In genomic region chr15:52005748-52006701, GRCh38 we compare ENCODE assay signal across 8 cellular contexts. TPM values are rescaled to one million over a fixed set of nuclear protein-coding genes. Genes with fewer than 3 reads are reported as not detected.
DNase-seq lines count a peak whose midpoint lies in the region; ATAC-seq and TF ChIP-seq lines count a peak whose summit lies in the region.

No MANE protein-coding gene starts in this region.

- intact Hi-C loops in testis (cut with DNase I; ENCODE audit: low total_unique reads): no loop called here

- H3K27me3 Mint-ChIP-seq in CD4-positive, CD25-positive, alpha-beta regulatory T cell: no peaks in the 10 kb centered on the region

- no peaks in the 10 kb centered on the region for H3K9me3 ChIP-seq in CD4-positive, CD25-positive, alpha-beta regulatory T cell (ENCODE audit: control insufficient read depth in 2 of 2, low read length in 2 of 2)
- H3K9me3 ChIP-seq in testis: no peaks in the 10 kb centered on the region

- peak overlapping the region in 1 of 4 donors; percentile 7 for H3K4me3 Mint-ChIP-seq in CD4-positive, CD25-positive, alpha-beta regulatory T cell

- DNase-seq in CD4-positive, CD25-positive, alpha-beta regulatory T cell: peak in 1 of 3 donors; percentile 52
- DNase-seq in astrocyte of the spinal cord (ENCODE audit: low read depth, low spot score) (peak; percentile 63), superior temporal gyrus (ENCODE audit: extremely low spot score) (peak; percentile 8), SW 1271 (lab: John Stamatoyannopoulos, UW) (no peak), NCI-H1105 (lab: John Stamatoyannopoulos, UW) (no peak), testis (no peak)

- H3K36me3 Mint-ChIP-seq in CD4-positive, CD25-positive, alpha-beta regulatory T cell: no peaks in the 10 kb centered on the region

- H3K4me1 Mint-ChIP-seq in CD4-positive, CD25-positive, alpha-beta regulatory T cell: peaks cover 22 to 37% (median 29%) of the 10 kb centered on the region in 4 donors

- H3K27me3 ChIP-seq in CD4-positive, CD25-positive, alpha-beta regulatory T cell (ENCODE audit: control insufficient read depth, insufficient read depth, low read length): no peaks in the 10 kb centered on the region
- no peaks in the 10 kb centered on the region for H3K27me3 ChIP-seq in testis

- 88 to 90% methylated on average over 5 of the region's 5 CpGs for WGBS in testis, 2 donors

- H3K4me3 ChIP-seq in CD4-positive, CD25-positive, alpha-beta regulatory T cell (ENCODE audit: low read depth, low read length): peak overlapping the region; percentile 43
- H3K4me3 ChIP-seq in astrocyte of the spinal cord (ENCODE audit: low read depth, low read length) (no peak overlapping the region), testis (no peak overlapping the region)

- no peak overlapping the region for H3K27ac ChIP-seq in CD4-positive, CD25-positive, alpha-beta regulatory T cell (ENCODE audit: insufficient read depth, low read length, poor library complexity, severe bottlenecking)
- no peak overlapping the region for H3K27ac ChIP-seq in testis

- ATAC-seq in CD4-positive, CD25-positive, alpha-beta regulatory T cell (ENCODE audit: low read depth in 2 of 2): peak; percentile 24 to 54
- ATAC-seq in GM19397 (IDR thresholded peaks at IDR 0.05; ENCODE audit: unreplicated experiment) (peak; percentile 56), HG03432 (IDR thresholded peaks at IDR 0.05; ENCODE audit: unreplicated experiment) (peak; percentile 87)

- no peak for TF ChIP-seq POLR2A in testis (IDR thresholded peaks at IDR 0.05)

- H3K36me3 ChIP-seq in CD4-positive, CD25-positive, alpha-beta regulatory T cell (ENCODE audit: control insufficient read depth, insufficient read depth, low read length): no peaks in the 10 kb centered on the region
- no peaks in the 10 kb centered on the region for H3K36me3 ChIP-seq in testis (ENCODE audit: low read depth, missing control alignments)

- no peaks in the 10 kb centered on the region for H3K9me3 Mint-ChIP-seq in CD4-positive, CD25-positive, alpha-beta regulatory T cell

- H3K4me1 ChIP-seq in CD4-positive, CD25-positive, alpha-beta regulatory T cell (ENCODE audit: control insufficient read depth, insufficient read depth, low read length, poor library complexity, severe bottlenecking): peaks cover 17% of the 10 kb centered on the region
- H3K4me1 ChIP-seq in testis: peaks cover 5% of the 10 kb centered on the region

- in situ Hi-C loops in astrocyte of the spinal cord (cut with HindIII; ENCODE audit: low sequenced_read_pairs): no loop called here

- TF ChIP-seq CTCF in astrocyte of the spinal cord (IDR thresholded peaks at IDR 0.05; ENCODE audit: low read depth, low read length): no peak
- no peak for TF ChIP-seq CTCF in testis (IDR thresholded peaks at IDR 0.05)

- H3K27ac Mint-ChIP-seq in CD4-positive, CD25-positive, alpha-beta regulatory T cell: peak overlapping the region in 2 of 3 donors; percentile 7 to 43

RNA-seq across cellular contexts. Expression of gene MAPK6, which starts 13.0 kb away (rescaled TPM):
- 49.4 TPM for total RNA-seq in CD4-positive, CD25-positive, alpha-beta regulatory T cell
- polyA plus RNA-seq in CD4-positive, CD25-positive, alpha-beta regulatory T cell: 10 to 100 TPM in 2 of 4 donors, 1 to 10 TPM in 2; 8.2 to 15.9 (median 10.4) TPM
- 10 to 100 TPM; 50.6 to 58.8 TPM for total RNA-seq in testis
- 57.6 TPM for polyA plus RNA-seq in testis (ENCODE audit: insufficient read depth, low read depth, low replicate concordance)

RNA-seq across cellular contexts. Expression of gene LEO1, which starts 34.4 kb away (rescaled TPM):
- 12.5 TPM for total RNA-seq in CD4-positive, CD25-positive, alpha-beta regulatory T cell
- 10 to 100 TPM; 16.5 to 23.9 (median 21.3) TPM for polyA plus RNA-seq in CD4-positive, CD25-positive, alpha-beta regulatory T cell
- 10 to 100 TPM; 20.7 to 21.0 TPM for total RNA-seq in testis
- 8.2 TPM for polyA plus RNA-seq in testis (ENCODE audit: insufficient read depth, low read depth, low replicate concordance)

Comparison
In these comparisons a context has a peak if more than half of its experiments do, and no peak if none do; other contexts are left out.
1. DNase-seq: peak in astrocyte of the spinal cord (single experiment) and superior temporal gyrus (single experiment); none in SW 1271 (0 of 2), NCI-H1105 (single experiment) and testis (single experiment).
2. Peak in every context shown above with its lines, with median percentiles within 50 percentile points of each other: ATAC-seq.